In the genomic region with DNA sequence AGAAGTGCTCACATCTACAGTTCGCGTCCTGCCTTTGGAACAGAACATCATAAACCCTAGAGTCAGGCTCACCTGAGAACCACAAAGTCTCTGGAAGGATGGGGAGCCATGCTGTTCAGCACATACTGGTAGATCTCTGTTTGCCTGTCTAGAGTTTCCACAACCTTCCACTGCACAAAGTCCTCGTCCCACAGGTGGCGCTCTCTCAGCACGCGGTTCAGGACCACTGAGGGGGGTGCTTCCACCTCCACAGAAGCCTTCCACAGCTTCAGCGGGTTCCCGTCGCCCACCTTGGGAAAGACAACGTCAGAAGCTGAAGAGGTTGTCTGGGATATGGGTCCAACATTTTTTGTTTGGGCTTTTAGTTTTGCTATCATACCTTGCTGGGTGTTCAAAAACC, we compare ENCODE assay signal across 9 cellular contexts.
DNase-seq lines count a peak whose midpoint lies in the region; ATAC-seq and TF ChIP-seq lines count a peak whose summit lies in the region.
"Had no signal": no experiment of that assay in that cellular context is flagged by ENCODE, and none has a peak within 500 bp of the region (broad histone marks: within the 10 kb centered on the region; RNA-seq: fewer than 3 reads in every experiment).

No MANE protein-coding gene starts in this region.

- H3K27ac Mint-ChIP-seq in activated CD4-positive, alpha-beta T cell treated with anti-CD3 and anti-CD28 coated beads, Interleukin-2, amount 10 ng/mL, durations not matched to agents 24 days and 14 days, result no peak overlapping the region

- no peak overlapping the region for H3K4me3 Mint-ChIP-seq in activated CD4-positive, alpha-beta T cell treated with anti-CD3 and anti-CD28 coated beads, Interleukin-2, amount 10 ng/mL, durations not matched to agents 24 days and 14 days

- TF ChIP-seq CTCF in LNCaP clone FGC (IDR thresholded peaks at IDR 0.05; ENCODE audit: control insufficient read depth, extremely low read depth, insufficient read depth) (0 out of 2 replicates have a peak, but pooled peaks have one; percentile 2), fibroblast of mammary gland (conservative IDR thresholded peaks at IDR 0.05; ENCODE audit: control insufficient read depth, insufficient read depth, low read depth, low read length) (peak; percentile 36), upper lobe of right lung (IDR thresholded peaks at IDR 0.05) (no peak), spleen (IDR thresholded peaks at IDR 0.05 in 8 of 11, conservative IDR thresholded peaks at IDR 0.05 in 3 of 11) (peak in 1 of 11 experiments; percentile 9)

- H3K36me3 ChIP-seq in upper lobe of right lung (peaks cover 76% of the 10 kb centered on the region), spleen (peaks cover 0 to 87% (median 2%) of the 10 kb centered on the region in 6 donors)
- H3K36me3 ChIP-seq: BLaER1 had no signal

- H3K9me3 ChIP-seq in upper lobe of right lung, result no peaks in the 10 kb centered on the region
- H3K9me3 ChIP-seq in spleen, result no peaks in the 10 kb centered on the region
- H3K9me3 ChIP-seq: BLaER1 had no signal

- peaks cover 5% of the 10 kb centered on the region for H3K27me3 Mint-ChIP-seq in activated CD4-positive, alpha-beta T cell treated with anti-CD3 and anti-CD28 coated beads, Interleukin-2, amount 10 ng/mL, durations not matched to agents 24 days and 14 days

- no peak for ATAC-seq in upper lobe of right lung
- ATAC-seq in HG03097 (IDR thresholded peaks at IDR 0.05; ENCODE audit: low FRiP score, unreplicated experiment), result no peak

- 64 to 91% (median 87%) methylated on average over 10 of the region's 10 CpGs for WGBS in spleen, 5 donors

- intact Hi-C loops in activated CD4-positive, alpha-beta T cell treated with anti-CD3 and anti-CD28 coated beads, Interleukin-2, amount 10 ng/mL, durations not matched to agents 24 days and 14 days (cut with micrococcal nuclease), result no loop called here
- intact Hi-C loops in upper lobe of right lung (cut with DNase I) (no loop called here), spleen (cut with DNase I; ENCODE audit: low total_unique reads) (no loop called here)

- no peaks in the 10 kb centered on the region for H3K9me3 Mint-ChIP-seq in activated CD4-positive, alpha-beta T cell treated with anti-CD3 and anti-CD28 coated beads, Interleukin-2, amount 10 ng/mL, durations not matched to agents 24 days and 14 days

- peaks cover 2% of the 10 kb centered on the region for H3K36me3 Mint-ChIP-seq in activated CD4-positive, alpha-beta T cell treated with anti-CD3 and anti-CD28 coated beads, Interleukin-2, amount 10 ng/mL, durations not matched to agents 24 days and 14 days (ENCODE audit: low read depth)

- H3K4me1 ChIP-seq in upper lobe of right lung (peaks cover 34% of the 10 kb centered on the region), spleen (peaks cover 0 to 36% (median 20%) of the 10 kb centered on the region in 6 donors)

- no peak for TF ChIP-seq POLR2A in spleen (IDR thresholded peaks at IDR 0.05)

- no peaks in the 10 kb centered on the region for H3K4me1 Mint-ChIP-seq in activated CD4-positive, alpha-beta T cell treated with anti-CD3 and anti-CD28 coated beads, Interleukin-2, amount 10 ng/mL, durations not matched to agents 24 days and 14 days

- H3K27ac ChIP-seq in upper lobe of right lung, result peak overlapping the region; percentile 47
- H3K27ac ChIP-seq in spleen, result peak overlapping the region in 1 of 8 donors; percentile 68
- H3K27ac ChIP-seq: BLaER1 had no signal

- H3K4me3 ChIP-seq in LNCaP clone FGC (ENCODE audit: low read depth, low read length) (no peak overlapping the region), fibroblast of mammary gland (ENCODE audit: control insufficient read depth, low read depth, low read length) (no peak overlapping the region), upper lobe of right lung (no peak overlapping the region), spleen (peak overlapping the region in 1 of 8 donors; percentile 15)
- H3K4me3 ChIP-seq: BLaER1 had no signal

- peak; percentile 52 for DNase-seq in activated CD4-positive, alpha-beta T cell treated with anti-CD3 and anti-CD28 coated beads, Interleukin-2, amount 10 ng/mL, durations not matched to agents 24 days and 14 days
- no peak for DNase-seq in activated CD4-positive, alpha-beta T cell treated with anti-CD3 and anti-CD28 coated beads, Interleukin-2, amount 50 U/mL, for 4 hours
- DNase-seq in LNCaP clone FGC (ENCODE audit: low read depth) (no peak), fibroblast of mammary gland (ENCODE audit: low read depth) (peak; percentile 43), upper lobe of right lung (no peak), spleen (no peak), KG1 (lab: John Stamatoyannopoulos, UW) (no peak)

- H3K27me3 ChIP-seq in upper lobe of right lung (no peaks in the 10 kb centered on the region), spleen (replicated peaks in 1 of 7) (no peaks in the 10 kb centered on the region)
- H3K27me3 ChIP-seq: BLaER1 had no signal

Comparison
In these comparisons a context has a peak if more than half of its experiments do, and no peak if none do; other contexts are left out.
1. DNase-seq: peak in activated CD4-positive, alpha-beta T cell treated with anti-CD3 and anti-CD28 coated beads, Interleukin-2, amount 10 ng/mL, durations not matched to agents 24 days and 14 days (single experiment) and fibroblast of mammary gland (single experiment); none in activated CD4-positive, alpha-beta T cell treated with anti-CD3 and anti-CD28 coated beads, Interleukin-2, amount 50 U/mL, for 4 hours (0 of 2), LNCaP clone FGC (single experiment), upper lobe of right lung (single experiment), spleen (single experiment) and KG1 (single experiment).